In the genomic region with DNA sequence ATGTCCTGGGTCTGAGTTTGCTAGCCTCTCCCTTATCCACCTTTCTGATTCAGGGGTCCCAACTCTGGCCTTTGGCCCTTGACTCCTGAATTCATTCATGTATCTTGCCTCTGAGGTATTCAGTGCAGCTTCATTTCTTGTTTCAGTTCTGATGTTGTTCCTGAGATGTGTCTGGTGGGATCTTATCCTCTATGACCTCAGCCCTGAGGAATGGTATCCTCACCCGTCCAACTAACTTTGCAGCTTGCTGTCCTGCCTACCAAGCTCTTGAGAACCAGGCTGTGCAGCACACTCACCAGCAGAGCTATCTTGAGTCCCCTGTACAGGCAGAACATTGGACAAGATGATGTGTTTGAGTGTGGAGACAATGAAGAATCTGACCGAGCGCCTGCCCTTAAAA, we compare ENCODE assay signal across 1 cellular context.
TF ChIP-seq lines count a peak whose summit lies in the region.

No MANE protein-coding gene starts in this region.

TF ChIP-seq in SK-N-SH, 30 proteins besides CTCF, POLR2A, EP300 and RAD21:
- TF ChIP-seq IRF3 (IDR thresholded peaks at IDR 0.05; ENCODE audit: low read depth, low read length) (no peak), GABPA (IDR thresholded peaks at IDR 0.05; ENCODE audit: low read depth) (no peak), NRF1 (IDR thresholded peaks at IDR 0.05; ENCODE audit: low read depth, low read length) (no peak), ELF1 (IDR thresholded peaks at IDR 0.05) (no peak), JUND (IDR thresholded peaks at IDR 0.05) (no peak), TAF1 (IDR thresholded peaks at IDR 0.05; ENCODE audit: borderline replicate concordance, low read depth, low read length) (no peak), USF2 (IDR thresholded peaks at IDR 0.05; ENCODE audit: borderline replicate concordance, low read depth, low read length) (no peak), PBX3 (IDR thresholded peaks at IDR 0.05) (no peak), REST (IDR thresholded peaks at IDR 0.05; ENCODE audit: low read depth, low read length) (no peak), MEF2A (IDR thresholded peaks at IDR 0.05; ENCODE audit: borderline replicate concordance, low read depth) (no peak), TEAD4 (IDR thresholded peaks at IDR 0.05; ENCODE audit: borderline replicate concordance, insufficient read depth) (no peak), RXRA (IDR thresholded peaks at IDR 0.05; ENCODE audit: borderline replicate concordance, low read depth) (no peak)
